Comparison of ENCODE assay signal across 11 cellular contexts in the genomic region with DNA sequence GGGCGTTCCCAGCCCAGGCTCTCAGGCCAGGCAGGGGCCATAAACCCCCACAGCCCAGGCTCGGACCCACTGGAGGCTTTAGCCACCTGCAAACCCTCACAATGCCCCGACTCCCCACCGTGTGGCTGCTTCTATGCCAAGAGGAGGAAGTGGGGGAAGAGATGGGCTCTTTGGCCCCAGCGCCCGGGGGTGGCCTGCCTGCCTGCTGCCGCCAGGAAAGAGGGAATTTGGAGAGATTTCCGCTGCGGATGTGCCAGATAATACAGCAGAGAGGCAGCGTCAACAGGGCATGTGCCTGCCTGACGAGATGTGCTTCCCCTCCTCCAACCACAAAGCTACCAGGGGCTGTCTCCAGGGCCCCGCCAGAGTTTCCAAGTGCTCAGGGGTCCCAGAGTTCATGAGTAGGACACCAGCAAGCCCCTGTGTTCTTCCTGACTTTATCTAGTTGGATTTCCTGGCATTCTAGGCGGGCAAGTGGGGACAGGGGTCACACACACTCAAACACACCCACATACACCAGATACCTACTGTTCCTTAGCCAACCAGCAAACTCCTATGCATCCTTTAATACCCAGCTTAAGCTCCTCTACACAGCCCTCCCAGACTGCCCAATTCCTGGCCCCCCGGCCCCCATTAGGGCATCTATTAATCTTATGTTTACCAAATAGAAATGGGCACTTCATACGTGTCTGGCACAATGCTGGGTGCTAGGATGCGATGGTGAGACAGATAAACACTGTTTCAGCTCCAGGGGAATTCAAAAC. TPM values are rescaled to one million over a fixed set of nuclear protein-coding genes. Genes with fewer than 3 reads are reported as not detected.
DNase-seq lines count a peak whose midpoint lies in the region; ATAC-seq and TF ChIP-seq lines count a peak whose summit lies in the region.
"Had no signal": no experiment of that assay in that cellular context is flagged by ENCODE, and none has a peak within 500 bp of the region (broad histone marks: within the 10 kb centered on the region; RNA-seq: fewer than 3 reads in every experiment).

No MANE protein-coding gene starts in this region.

- H3K4me1 ChIP-seq in NT2/D1 (ENCODE audit: insufficient read depth, insufficient read length), result peaks cover 44% of the 10 kb centered on the region

- H3K9me3 ChIP-seq in NT2/D1 (ENCODE audit: insufficient read depth, low read length), result no peaks in the 10 kb centered on the region

- no peak for TF ChIP-seq CTCF in neural crest cell (conservative IDR thresholded peaks at IDR 0.05)

- no peaks in the 10 kb centered on the region for H3K9me3 Mint-ChIP-seq in neural crest cell
- H3K9me3 Mint-ChIP-seq: activated B cell treated with CpG ODN at 0.5 μM for 24 hours had no signal

- peak overlapping the region; percentile 10 for H3K9ac ChIP-seq in NT2/D1 (ENCODE audit: insufficient read length, low read depth)

- intact Hi-C loops in sciatic nerve (cut with DNase I), result no loop called here

- H3K27ac Mint-ChIP-seq in neural crest cell (ENCODE audit: unreplicated experiment), result no peak overlapping the region
- H3K27ac Mint-ChIP-seq: activated B cell treated with CpG ODN at 0.5 μM for 24 hours had no signal

- H3K4me1 Mint-ChIP-seq in neural crest cell, result peaks cover 44% of the 10 kb centered on the region
- H3K4me1 Mint-ChIP-seq: activated B cell treated with CpG ODN at 0.5 μM for 24 hours had no signal

- no peaks in the 10 kb centered on the region for H3K27me3 Mint-ChIP-seq in neural crest cell (ENCODE audit: low read depth)

- H3K36me3 ChIP-seq in NT2/D1 (ENCODE audit: insufficient read depth, insufficient read length, low read length), result peaks cover 79% of the 10 kb centered on the region

- no peak for ATAC-seq in GM19035 (IDR thresholded peaks at IDR 0.05; ENCODE audit: unreplicated experiment)
- no peak for ATAC-seq in sciatic nerve

- H3K36me3 Mint-ChIP-seq in neural crest cell (ENCODE audit: low read depth), result peaks cover 3% of the 10 kb centered on the region

- DNase-seq in A172 (ENCODE audit: low spot score), result peak; percentile 66
- no peak for DNase-seq in NT2/D1 (ENCODE audit: low read depth, low spot score)
- peak; percentile 69 for DNase-seq in dermis blood vessel endothelial cell
- no peak for DNase-seq in neural crest cell (ENCODE audit: low read depth, low spot score)
- DNase-seq in DMS79 (lab: John Stamatoyannopoulos, UW), result no peak
- no peak for DNase-seq in NCI-H345 treated with DMSO at 0.1 percent for 48 hours (lab: John Stamatoyannopoulos, UW; ENCODE audit: unreplicated experiment)
- DNase-seq in sciatic nerve (ENCODE audit: low spot score), result no peak
- DNase-seq: activated B cell treated with CpG ODN at 0.5 μM for 24 hours; NCI-H510A treated with DMSO at 0.1 percent for 48 hours; stimulated activated naive CD4-positive, alpha-beta T cell treated with Interleukin-2 at 50 U/mL for 16 hours had no signal

- peak overlapping the region; percentile 66 for H3K4me3 Mint-ChIP-seq in neural crest cell
- H3K4me3 Mint-ChIP-seq: activated B cell treated with CpG ODN at 0.5 μM for 24 hours had no signal

- no peaks in the 10 kb centered on the region for H3K27me3 ChIP-seq in NT2/D1 (ENCODE audit: insufficient read depth, insufficient read length)

- no peak overlapping the region for H3K4me3 ChIP-seq in NT2/D1 (ENCODE audit: insufficient read length, low read depth)

RNA-seq across cellular contexts. Expression of a gene that starts 14.1 kb away (rescaled TPM):
- 54.3 and 78.1 TPM in 2 replicates for total RNA-seq in A172 (2014; rRNA removed; shearing (Covaris generic))
- total RNA-seq in dermis blood vessel endothelial cell (121 and 192 TPM in 2 replicates), neural crest cell (21.7 and 25.0 TPM in 2 replicates), sciatic nerve (31.3 TPM)
- total RNA-seq: activated B cell treated with CpG ODN at 0.5 μM for 24 hours had no signal

Comparison
In these comparisons a context has a peak if more than half of its experiments do, and no peak if none do; other contexts are left out.
1. DNase-seq: peak in A172 (single experiment) and dermis blood vessel endothelial cell (single experiment); none in NT2/D1 (single experiment), neural crest cell (single experiment), DMS79 (single experiment), NCI-H345 treated with DMSO at 0.1 percent for 48 hours (single experiment) and sciatic nerve (single experiment).